1 cellular context compared by ENCODE assay signal in the genomic region with DNA sequence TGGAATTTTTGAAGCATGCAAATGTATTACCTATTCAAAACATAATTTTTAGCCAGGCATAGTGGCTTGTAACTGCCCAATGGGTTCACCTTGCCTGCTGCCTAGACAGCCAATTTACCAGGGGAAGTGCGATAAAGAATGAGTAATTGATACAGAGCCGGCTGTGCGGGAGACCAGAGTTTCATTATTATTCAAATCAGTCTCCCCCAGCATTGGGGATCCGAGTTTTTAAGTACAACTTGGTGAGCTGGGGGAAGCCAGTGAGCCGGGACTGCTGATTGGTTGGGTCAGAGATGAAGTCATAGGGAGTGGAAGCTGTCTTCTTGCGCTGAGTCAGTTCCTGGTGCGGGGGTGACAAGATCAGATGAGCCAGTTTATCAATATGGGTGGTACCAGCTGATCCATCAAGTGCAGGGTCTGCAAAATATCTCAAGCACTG.
TF ChIP-seq lines count a peak whose summit lies in the region.

No MANE protein-coding gene starts in this region.

TF ChIP-seq in K562, 482 proteins besides CTCF, POLR2A, EP300 and RAD21 (continued from another document and continues in another):
- TF ChIP-seq, protein P1, sequence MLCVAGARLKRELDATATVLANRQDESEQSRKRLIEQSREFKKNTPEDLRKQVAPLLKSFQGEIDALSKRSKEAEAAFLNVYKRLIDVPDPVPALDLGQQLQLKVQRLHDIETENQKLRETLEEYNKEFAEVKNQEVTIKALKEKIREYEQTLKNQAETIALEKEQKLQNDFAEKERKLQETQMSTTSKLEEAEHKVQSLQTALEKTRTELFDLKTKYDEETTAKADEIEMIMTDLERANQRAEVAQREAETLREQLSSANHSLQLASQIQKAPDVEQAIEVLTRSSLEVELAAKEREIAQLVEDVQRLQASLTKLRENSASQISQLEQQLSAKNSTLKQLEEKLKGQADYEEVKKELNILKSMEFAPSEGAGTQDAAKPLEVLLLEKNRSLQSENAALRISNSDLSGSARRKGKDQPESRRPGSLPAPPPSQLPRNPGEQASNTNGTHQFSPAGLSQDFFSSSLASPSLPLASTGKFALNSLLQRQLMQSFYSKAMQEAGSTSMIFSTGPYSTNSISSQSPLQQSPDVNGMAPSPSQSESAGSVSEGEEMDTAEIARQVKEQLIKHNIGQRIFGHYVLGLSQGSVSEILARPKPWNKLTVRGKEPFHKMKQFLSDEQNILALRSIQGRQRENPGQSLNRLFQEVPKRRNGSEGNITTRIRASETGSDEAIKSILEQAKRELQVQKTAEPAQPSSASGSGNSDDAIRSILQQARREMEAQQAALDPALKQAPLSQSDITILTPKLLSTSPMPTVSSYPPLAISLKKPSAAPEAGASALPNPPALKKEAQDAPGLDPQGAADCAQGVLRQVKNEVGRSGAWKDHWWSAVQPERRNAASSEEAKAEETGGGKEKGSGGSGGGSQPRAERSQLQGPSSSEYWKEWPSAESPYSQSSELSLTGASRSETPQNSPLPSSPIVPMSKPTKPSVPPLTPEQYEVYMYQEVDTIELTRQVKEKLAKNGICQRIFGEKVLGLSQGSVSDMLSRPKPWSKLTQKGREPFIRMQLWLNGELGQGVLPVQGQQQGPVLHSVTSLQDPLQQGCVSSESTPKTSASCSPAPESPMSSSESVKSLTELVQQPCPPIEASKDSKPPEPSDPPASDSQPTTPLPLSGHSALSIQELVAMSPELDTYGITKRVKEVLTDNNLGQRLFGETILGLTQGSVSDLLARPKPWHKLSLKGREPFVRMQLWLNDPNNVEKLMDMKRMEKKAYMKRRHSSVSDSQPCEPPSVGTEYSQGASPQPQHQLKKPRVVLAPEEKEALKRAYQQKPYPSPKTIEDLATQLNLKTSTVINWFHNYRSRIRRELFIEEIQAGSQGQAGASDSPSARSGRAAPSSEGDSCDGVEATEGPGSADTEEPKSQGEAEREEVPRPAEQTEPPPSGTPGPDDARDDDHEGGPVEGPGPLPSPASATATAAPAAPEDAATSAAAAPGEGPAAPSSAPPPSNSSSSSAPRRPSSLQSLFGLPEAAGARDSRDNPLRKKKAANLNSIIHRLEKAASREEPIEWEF (CRISPR knock-in tag; IDR thresholded peaks at IDR 0.05): peak; percentile 64; the same call in 1 of the 2 replicates
- peak; percentile 63 for TF ChIP-seq ETV1 (tag; conservative IDR thresholded peaks at IDR 0.05; ENCODE audit: low read depth)
- no peak for TF ChIP-seq NKRF (IDR thresholded peaks at IDR 0.05; ENCODE audit: borderline replicate concordance)
- TF ChIP-seq LCOR (CRISPR knock-in tag; IDR thresholded peaks at IDR 0.05): peak; percentile 45; the same call in 1 of the 2 replicates
- TF ChIP-seq RBM25 (IDR thresholded peaks at IDR 0.05; ENCODE audit: low read depth, low read length, severe bottlenecking): peak; percentile 20
- peak; percentile 95 for TF ChIP-seq EGR1 (conservative IDR thresholded peaks at IDR 0.05)
- no peak for TF ChIP-seq GTF2F1 (IDR thresholded peaks at IDR 0.05; ENCODE audit: low read depth, low read length)
- no peak for TF ChIP-seq BRCA1 (IDR thresholded peaks at IDR 0.05)
- TF ChIP-seq BRCA1 (CRISPR knock-in tag; IDR thresholded peaks at IDR 0.05): no peak
- no peak for TF ChIP-seq BRF2 (IDR thresholded peaks at IDR 0.05; ENCODE audit: borderline replicate concordance, insufficient read depth, insufficient read length)
- TF ChIP-seq, protein P2, sequence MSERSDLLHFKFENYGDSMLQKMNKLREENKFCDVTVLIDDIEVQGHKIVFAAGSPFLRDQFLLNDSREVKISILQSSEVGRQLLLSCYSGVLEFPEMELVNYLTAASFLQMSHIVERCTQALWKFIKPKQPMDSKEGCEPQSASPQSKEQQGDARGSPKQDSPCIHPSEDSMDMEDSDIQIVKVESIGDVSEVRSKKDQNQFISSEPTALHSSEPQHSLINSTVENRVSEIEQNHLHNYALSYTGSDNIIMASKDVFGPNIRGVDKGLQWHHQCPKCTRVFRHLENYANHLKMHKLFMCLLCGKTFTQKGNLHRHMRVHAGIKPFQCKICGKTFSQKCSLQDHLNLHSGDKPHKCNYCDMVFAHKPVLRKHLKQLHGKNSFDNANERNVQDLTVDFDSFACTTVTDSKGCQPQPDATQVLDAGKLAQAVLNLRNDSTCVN (CRISPR knock-in tag; IDR thresholded peaks at IDR 0.05): no peak
- no peak for TF ChIP-seq ZNF431 (CRISPR knock-in tag; IDR thresholded peaks at IDR 0.05)
- TF ChIP-seq, protein P3, sequence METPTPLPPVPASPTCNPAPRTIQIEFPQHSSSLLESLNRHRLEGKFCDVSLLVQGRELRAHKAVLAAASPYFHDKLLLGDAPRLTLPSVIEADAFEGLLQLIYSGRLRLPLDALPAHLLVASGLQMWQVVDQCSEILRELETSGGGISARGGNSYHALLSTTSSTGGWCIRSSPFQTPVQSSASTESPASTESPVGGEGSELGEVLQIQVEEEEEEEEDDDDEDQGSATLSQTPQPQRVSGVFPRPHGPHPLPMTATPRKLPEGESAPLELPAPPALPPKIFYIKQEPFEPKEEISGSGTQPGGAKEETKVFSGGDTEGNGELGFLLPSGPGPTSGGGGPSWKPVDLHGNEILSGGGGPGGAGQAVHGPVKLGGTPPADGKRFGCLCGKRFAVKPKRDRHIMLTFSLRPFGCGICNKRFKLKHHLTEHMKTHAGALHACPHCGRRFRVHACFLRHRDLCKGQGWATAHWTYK (CRISPR knock-in tag; IDR thresholded peaks at IDR 0.05): no peak
- no peak for TF ChIP-seq COPS2 (conservative IDR thresholded peaks at IDR 0.05)
- peak; percentile 76 for TF ChIP-seq ARID1B (IDR thresholded peaks at IDR 0.05)
- TF ChIP-seq BRD4 (IDR thresholded peaks at IDR 0.05): no peak
- TF ChIP-seq ZNF318 (IDR thresholded peaks at IDR 0.05; ENCODE audit: borderline replicate concordance in 1 of 2, low read depth in 1 of 2): peak in 1 of 2 experiments; percentile 66; a peak in 2 of 4 replicates
- TF ChIP-seq, protein P4, sequence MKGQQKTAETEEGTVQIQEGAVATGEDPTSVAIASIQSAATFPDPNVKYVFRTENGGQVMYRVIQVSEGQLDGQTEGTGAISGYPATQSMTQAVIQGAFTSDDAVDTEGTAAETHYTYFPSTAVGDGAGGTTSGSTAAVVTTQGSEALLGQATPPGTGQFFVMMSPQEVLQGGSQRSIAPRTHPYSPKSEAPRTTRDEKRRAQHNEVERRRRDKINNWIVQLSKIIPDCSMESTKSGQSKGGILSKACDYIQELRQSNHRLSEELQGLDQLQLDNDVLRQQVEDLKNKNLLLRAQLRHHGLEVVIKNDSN (CRISPR knock-in tag; IDR thresholded peaks at IDR 0.05): no peak
- TF ChIP-seq SMARCA4 (IDR thresholded peaks at IDR 0.05): peak; percentile 87
- TF ChIP-seq CC2D1A (IDR thresholded peaks at IDR 0.05): peak; percentile 71; the same call in 1 of the 2 replicates
- TF ChIP-seq KDM5B (IDR thresholded peaks at IDR 0.05; ENCODE audit: insufficient replicate concordance, low read depth, low read length): no peak
- TF ChIP-seq MTA3 (IDR thresholded peaks at IDR 0.05; ENCODE audit: borderline replicate concordance): peak; percentile 30; the same call in 1 of the 2 replicates
- no peak for TF ChIP-seq KDM2B (CRISPR knock-in tag; IDR thresholded peaks at IDR 0.05)
- peak in 1 of 2 experiments; percentile 34; a peak in 2 of 4 replicates for TF ChIP-seq NRF1 (conservative IDR thresholded peaks at IDR 0.05 in 1 of 2, IDR thresholded peaks at IDR 0.05 in 1 of 2)
- no peak for TF ChIP-seq TCF7L2 (IDR thresholded peaks at IDR 0.05; ENCODE audit: low read depth, low read length)
- TF ChIP-seq ZBTB34 (CRISPR knock-in tag; IDR thresholded peaks at IDR 0.05): no peak
- TF ChIP-seq ZSCAN29 (IDR thresholded peaks at IDR 0.05): no peak
- TF ChIP-seq ATF7 (IDR thresholded peaks at IDR 0.05): peak; percentile 92
- TF ChIP-seq SAP30 (IDR thresholded peaks at IDR 0.05; ENCODE audit: borderline replicate concordance, insufficient read depth, low read depth, low read length, poor library complexity, severe bottlenecking): no peak
- TF ChIP-seq, protein P5, sequence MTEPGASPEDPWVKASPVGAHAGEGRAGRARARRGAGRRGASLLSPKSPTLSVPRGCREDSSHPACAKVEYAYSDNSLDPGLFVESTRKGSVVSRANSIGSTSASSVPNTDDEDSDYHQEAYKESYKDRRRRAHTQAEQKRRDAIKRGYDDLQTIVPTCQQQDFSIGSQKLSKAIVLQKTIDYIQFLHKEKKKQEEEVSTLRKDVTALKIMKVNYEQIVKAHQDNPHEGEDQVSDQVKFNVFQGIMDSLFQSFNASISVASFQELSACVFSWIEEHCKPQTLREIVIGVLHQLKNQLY (CRISPR knock-in tag; conservative IDR thresholded peaks at IDR 0.05): no peak
- no peak for TF ChIP-seq ZNF699 (CRISPR knock-in tag; IDR thresholded peaks at IDR 0.05; ENCODE audit: insufficient replicate concordance)
- no peak for TF ChIP-seq HNRNPL (IDR thresholded peaks at IDR 0.05; ENCODE audit: low read depth, low read length)
- TF ChIP-seq ZNF217 (CRISPR knock-in tag; IDR thresholded peaks at IDR 0.05): no peak
